Comparison of ENCODE assay signal across 12 cellular contexts in genomic region chr15:91946914-91947313, GRCh38.
DNase-seq lines count a peak whose midpoint lies in the region; ATAC-seq and TF ChIP-seq lines count a peak whose summit lies in the region.
"Had no signal": no experiment of that assay in that cellular context is flagged by ENCODE, and none has a peak within 500 bp of the region (broad histone marks: within the 10 kb centered on the region; RNA-seq: fewer than 3 reads in every experiment).

No MANE protein-coding gene starts in this region.

- H3K4me3 ChIP-seq in IMR-90 (ENCODE audit: insufficient read depth, low read depth, low read length) (no peak overlapping the region), mammary epithelial cell (replicated peaks in 1 of 3; ENCODE audit: insufficient read depth in 1 of 3, low read depth in 2 of 3, low read length in 3 of 3) (no peak overlapping the region), stomach (no peak overlapping the region)

- peaks cover 15% of the 10 kb centered on the region for H3K4me1 Mint-ChIP-seq in progenitor cell of endocrine pancreas (ENCODE audit: low read depth)

- 0 out of 2 replicates have a peak overlapping the region, but pooled peaks have one; percentile 29 for H3K14ac ChIP-seq in IMR-90 (replicated peaks; ENCODE audit: low read depth, low read length)

- in situ Hi-C loops in IMR-90 (cut with MboI; ENCODE audit: low sequenced_read_pairs) (no loop called here), mammary epithelial cell (cut with MboI; ENCODE audit: low sequenced_read_pairs in 2 of 2) (loop anchor here in 1 of 2 donors (10.0 kb wide), 1 partner anchor 92 kb away; the partner anchor contains the start of gene SLCO3A1)

- H4K20me1 ChIP-seq in IMR-90 (ENCODE audit: insufficient read depth, low read length), result no peaks in the 10 kb centered on the region
- H4K20me1 ChIP-seq in mammary epithelial cell (ENCODE audit: insufficient read depth, low read length), result no peaks in the 10 kb centered on the region

- POLR2A ChIA-PET in IMR-90 (lab: Charles Lee; ENCODE audit: unreplicated experiment), result no interaction called here

- H3K4me1 ChIP-seq in IMR-90 (ENCODE audit: control insufficient read depth, insufficient read depth, low read length), result peaks cover 14% of the 10 kb centered on the region; the same call in 1 of the 2 replicates
- peaks cover 67% of the 10 kb centered on the region for H3K4me1 ChIP-seq in mammary epithelial cell (ENCODE audit: insufficient read depth, low read length)
- H3K4me1 ChIP-seq in stomach, result peaks cover 24 to 78% (median 49%) of the 10 kb centered on the region in 4 donors

- no peak overlapping the region for H4K91ac ChIP-seq in IMR-90 (ENCODE audit: insufficient read depth, low read depth, low read length)

- H2AK9ac ChIP-seq in IMR-90 (replicated peaks; ENCODE audit: low read depth, low read length, poor library complexity), result no peak overlapping the region

- H2BK20ac ChIP-seq in IMR-90 (ENCODE audit: low read depth, low read length), result no peak overlapping the region

- H3K79me1 ChIP-seq in IMR-90 (ENCODE audit: low read depth in 1 of 2, low read length in 2 of 2), result peaks cover 0 to 23% of the 10 kb centered on the region in 2 experiments; a peak in 1 of 4 replicates

- no peak overlapping the region for H2AK5ac ChIP-seq in IMR-90 (ENCODE audit: low read depth, low read length)

- TF ChIP-seq EP300 in stomach (IDR thresholded peaks at IDR 0.05), result no peak

- CTCF ChIA-PET in IMR-90 (lab: Yijun Ruan, JAX), result no interaction called here
- CTCF ChIA-PET in mammary epithelial cell (lab: Charles Lee; ENCODE audit: low non-redundant PET), result no interaction called here

- H3K27ac ChIP-seq in IMR-90 (ENCODE audit: insufficient read depth, low read length) (no peak overlapping the region), mammary epithelial cell (ENCODE audit: insufficient read depth, low read depth, low read length) (peak overlapping the region; percentile 85), stomach (peak overlapping the region in 4 of 5 donors; percentile 24 to 73 (median 54))

- H3K79me2 ChIP-seq in mammary epithelial cell (ENCODE audit: insufficient read depth, low read length), result peaks cover 73% of the 10 kb centered on the region

- no peak overlapping the region for H3K23ac ChIP-seq in IMR-90 (ENCODE audit: low read depth, low read length)

- ATAC-seq in IMR-90 (ENCODE audit: low read depth), result no peak

- no peak overlapping the region for H2BK120ac ChIP-seq in IMR-90 (ENCODE audit: low read depth, low read length)

- H3K9ac ChIP-seq in IMR-90 (ENCODE audit: low read depth, low read length) (no peak overlapping the region), mammary epithelial cell (ENCODE audit: insufficient read depth, low read length) (peak overlapping the region; percentile 82)

- no peak overlapping the region for H4K8ac ChIP-seq in IMR-90 (ENCODE audit: low read depth in 2 of 2, low read length in 2 of 2)

- H3K4ac ChIP-seq in IMR-90 (ENCODE audit: low read depth, low read length), result no peak overlapping the region

- no peak for DNase-seq in IMR-90
- DNase-seq in mammary epithelial cell, result no peak
- peak; percentile 37 for DNase-seq in kidney tubule cell (ENCODE audit: low spot score)
- no peak for DNase-seq in stomach
- DNase-seq in NAMALWA (ENCODE audit: low spot score), result no peak
- no peak for DNase-seq in NCI-H1417 treated with DMSO at 0.1 percent for 48 hours (lab: John Stamatoyannopoulos, UW)
- no peak for DNase-seq in progenitor cell of endocrine pancreas (ENCODE audit: low spot score, unreplicated experiment)
- DNase-seq in stimulated activated CD4-positive, alpha-beta T cell treated with anti-CD3 and anti-CD28 coated beads, Interleukin-2, amount 100 ng/mL, for 48 hours, result no peak
- DNase-seq: activated CD8-positive, alpha-beta memory T cell treated with anti-CD3 and anti-CD28 coated beads for 24 hours; amygdala; CD8-positive, alpha-beta memory T cell; NCI-H526 treated with DMSO at 0.1 percent for 48 hours had no signal

- no peak overlapping the region for H3K4me3 Mint-ChIP-seq in progenitor cell of endocrine pancreas (ENCODE audit: low read depth)
- H3K4me3 Mint-ChIP-seq: CD8-positive, alpha-beta memory T cell had no signal

- H3K4me2 ChIP-seq in IMR-90 (ENCODE audit: low read depth, low read length) (no peak overlapping the region), mammary epithelial cell (ENCODE audit: insufficient read depth, low read depth, low read length) (no peak overlapping the region)

- H3K9me3 ChIP-seq in IMR-90 (ENCODE audit: control insufficient read depth, insufficient read depth, low read length), result no peaks in the 10 kb centered on the region
- no peaks in the 10 kb centered on the region for H3K9me3 ChIP-seq in mammary epithelial cell (replicated peaks; ENCODE audit: insufficient read depth, low read length)
- no peaks in the 10 kb centered on the region for H3K9me3 ChIP-seq in stomach

- H3K27me3 Mint-ChIP-seq in progenitor cell of endocrine pancreas, result no peaks in the 10 kb centered on the region
- H3K27me3 Mint-ChIP-seq: CD8-positive, alpha-beta memory T cell had no signal

- intact Hi-C loops in IMR-90 (cut with micrococcal nuclease), result loop anchor here (10.0 kb wide), 2 partner anchors 128 to 642 kb away; no protein-coding TSS in a partner anchor
- intact Hi-C loops in mammary epithelial cell (cut with micrococcal nuclease), result no loop called here
- intact Hi-C loops in stomach (cut with DNase I; ENCODE audit: low total_unique reads), result loop anchor here (10.0 kb wide), 1 partner anchor 92 kb away; the partner anchor contains the start of gene SLCO3A1

- no peak overlapping the region for H2BK5ac ChIP-seq in IMR-90 (ENCODE audit: low read depth, low read length, poor library complexity, severe bottlenecking)

- peaks cover 3% of the 10 kb centered on the region; the same call in 1 of the 2 replicates for H3K9me1 ChIP-seq in IMR-90 (ENCODE audit: insufficient read depth, low read length)

- no peak overlapping the region for H3K27ac Mint-ChIP-seq in progenitor cell of endocrine pancreas

- no CpG with 5 or more reads among the region's 11 CpGs for WGBS in IMR-90 (ENCODE audit: extremely low coverage in 2 of 2, insufficient read length in 1 of 2), 2 experiments
- WGBS in mammary epithelial cell (ENCODE audit: low coverage, missing lambda C conversion rate), result 97% methylated on average over 11 of the region's 11 CpGs
- 75 to 84% (median 78%) methylated on average over 11 of the region's 11 CpGs for WGBS in stomach, 5 donors

- H2AFZ ChIP-seq in IMR-90 (replicated peaks; ENCODE audit: low read length, poor library complexity) (no peak overlapping the region), mammary epithelial cell (ENCODE audit: low read depth, low read length) (no peak overlapping the region)

- H3K56ac ChIP-seq in IMR-90 (ENCODE audit: extremely low read depth, insufficient read depth, low read length), result no peak overlapping the region

- BruUV-seq in IMR-90 (replicated peaks; lab: Mats Ljungman, UMichigan), result no TSS peak
- no TSS peak for BruUV-seq in mammary epithelial cell (replicated peaks; lab: Mats Ljungman, UMichigan)

- TF ChIP-seq POLR2A in IMR-90 (IDR thresholded peaks at IDR 0.05; ENCODE audit: low read depth, low read length) (no peak), stomach (IDR thresholded peaks at IDR 0.05) (no peak)

- H3K27me3 ChIP-seq in IMR-90 (ENCODE audit: control insufficient read depth, insufficient read depth, low read length), result no peaks in the 10 kb centered on the region
- no peaks in the 10 kb centered on the region for H3K27me3 ChIP-seq in mammary epithelial cell (ENCODE audit: insufficient read depth, low read length)
- H3K27me3 ChIP-seq in stomach, result no peaks in the 10 kb centered on the region

- H3K36me3 ChIP-seq in IMR-90 (ENCODE audit: control insufficient read depth, insufficient read depth, low read length) (no peaks in the 10 kb centered on the region), mammary epithelial cell (ENCODE audit: insufficient read depth, low read length) (no peaks in the 10 kb centered on the region), stomach (no peaks in the 10 kb centered on the region)

- no peaks in the 10 kb centered on the region for H3K9me3 Mint-ChIP-seq in progenitor cell of endocrine pancreas (ENCODE audit: low read depth)
- H3K9me3 Mint-ChIP-seq: CD8-positive, alpha-beta memory T cell had no signal

- no peak for TF ChIP-seq RAD21 in IMR-90 (IDR thresholded peaks at IDR 0.05; ENCODE audit: low read length)

- H3K36me3 Mint-ChIP-seq in progenitor cell of endocrine pancreas (ENCODE audit: insufficient read depth), result no peaks in the 10 kb centered on the region

- H3K18ac ChIP-seq in IMR-90 (ENCODE audit: low read depth, low read length), result no peak overlapping the region

- dilution Hi-C loops in IMR-90 (cut with HindIII; ENCODE audit: low sequenced_read_pairs, unreplicated experiment) (no loop called here), mammary epithelial cell (cut with HindIII; ENCODE audit: low sequenced_read_pairs) (loop anchor here (5.0 to 10.0 kb wide), 2 partner anchors 82 to 130 kb away; no protein-coding TSS in a partner anchor)

- H2BK15ac ChIP-seq in IMR-90 (ENCODE audit: low read depth, low read length), result no peak overlapping the region

- TF ChIP-seq CTCF in IMR-90 (conservative IDR thresholded peaks at IDR 0.05; ENCODE audit: low read depth, low read length) (no peak), mammary epithelial cell (conservative IDR thresholded peaks at IDR 0.05 in 1 of 2, IDR thresholded peaks at IDR 0.05 in 1 of 2; ENCODE audit: extremely low read depth in 1 of 2, insufficient read depth in 1 of 2, low read depth in 1 of 2, low read length in 2 of 2) (no peak), stomach (IDR thresholded peaks at IDR 0.05) (no peak), progenitor cell of endocrine pancreas (IDR thresholded peaks at IDR 0.05; ENCODE audit: unreplicated experiment) (no peak)

- no peak overlapping the region for H4K5ac ChIP-seq in IMR-90 (ENCODE audit: low read depth, low read length)

TF ChIP-seq in IMR-90, 13 proteins besides CTCF, POLR2A, EP300 and RAD21 (continues in another document):
- TF ChIP-seq FOS (IDR thresholded peaks at IDR 0.05; ENCODE audit: low read depth, low read length) (no peak), NFE2L2 (IDR thresholded peaks at IDR 0.05; ENCODE audit: low read depth, low read length) (no peak), RCOR1 (IDR thresholded peaks at IDR 0.05; ENCODE audit: insufficient replicate concordance, low read length) (no peak), ELK1 (IDR thresholded peaks at IDR 0.05; ENCODE audit: borderline replicate concordance, low read depth, low read length) (no peak), CHD1 (IDR thresholded peaks at IDR 0.05; ENCODE audit: low read depth, low read length) (no peak), BHLHE40 (IDR thresholded peaks at IDR 0.05; ENCODE audit: low read depth, low read length) (no peak)
